18 cellular contexts compared by ENCODE assay signal in genomic region chr11:118878187-118878586, GRCh38. TPM values are rescaled to one million over a fixed set of nuclear protein-coding genes. Genes with fewer than 3 reads are reported as not detected.
DNase-seq lines count a peak whose midpoint lies in the region; ATAC-seq and TF ChIP-seq lines count a peak whose summit lies in the region.
"Had no signal": no experiment of that assay in that cellular context is flagged by ENCODE, and none has a peak within 500 bp of the region (broad histone marks: within the 10 kb centered on the region; RNA-seq: fewer than 3 reads in every experiment).

No MANE protein-coding gene starts in this region.

- peak overlapping the region; percentile 85; the same call in 1 of the 2 replicates for H2AFZ ChIP-seq in OCI-LY7 (ENCODE audit: low read length)

- intact Hi-C loops in OCI-LY7 (cut with micrococcal nuclease; ENCODE audit: unreplicated experiment), result no loop called here

- H3K9me2 ChIP-seq in OCI-LY7 (ENCODE audit: insufficient read depth, low read length), result no peaks in the 10 kb centered on the region

- H4K20me1 ChIP-seq in OCI-LY7 (ENCODE audit: insufficient read depth, low read length), result no peaks in the 10 kb centered on the region

- no peaks in the 10 kb centered on the region for H3K9me3 Mint-ChIP-seq in activated naive CD4-positive, alpha-beta T cell treated with anti-CD3 and anti-CD28 coated beads, Interleukin-2, amount 50 U/mL, for 24 hours
- H3K9me3 Mint-ChIP-seq in activated naive CD8-positive, alpha-beta T cell treated with anti-CD3 and anti-CD28 coated beads for 36 hours, result peaks cover 7% of the 10 kb centered on the region
- no peaks in the 10 kb centered on the region for H3K9me3 Mint-ChIP-seq in stimulated activated naive CD8-positive, alpha-beta T cell treated with anti-CD3 and anti-CD28 coated beads, Interleukin-15, amount 100 ng/mL, for 72 hours
- H3K9me3 Mint-ChIP-seq: endodermal cell had no signal

- CTCF ChIA-PET in OCI-LY7 (lab: Charles Lee; ENCODE audit: unreplicated experiment), result interaction anchor here (0.6 to 1.6 kb wide), 4 partner anchors 14 to 86 kb away, joined by 3 to 6 read pairs (median 4); no protein-coding TSS in a partner anchor

- no peaks in the 10 kb centered on the region for H3K36me3 Mint-ChIP-seq in activated naive CD4-positive, alpha-beta T cell treated with anti-CD3 and anti-CD28 coated beads, Interleukin-2, amount 50 U/mL, for 24 hours
- H3K36me3 Mint-ChIP-seq in activated naive CD8-positive, alpha-beta T cell treated with anti-CD3 and anti-CD28 coated beads for 36 hours, result peaks cover 5% of the 10 kb centered on the region

- no TSS peak for BruUV-seq in OCI-LY7 (replicated peaks; lab: Mats Ljungman, UMichigan)

- H3K4me3 ChIP-seq in OCI-LY7 (ENCODE audit: low read depth, low read length, poor library complexity, severe bottlenecking), result no peak overlapping the region
- H3K4me3 ChIP-seq: cardiac muscle cell, skin epidermis, stomach, vagina had no signal

- no peaks in the 10 kb centered on the region for H3K9me3 ChIP-seq in OCI-LY7 (ENCODE audit: low read length)
- H3K9me3 ChIP-seq: stomach, vagina had no signal

- peak overlapping the region; percentile 34 for H3K4me3 Mint-ChIP-seq in activated naive CD4-positive, alpha-beta T cell treated with anti-CD3 and anti-CD28 coated beads, Interleukin-2, amount 50 U/mL, for 24 hours
- no peak overlapping the region for H3K4me3 Mint-ChIP-seq in activated naive CD8-positive, alpha-beta T cell treated with anti-CD3 and anti-CD28 coated beads for 36 hours
- peak overlapping the region in 1 of 2 donors; percentile 17 for H3K4me3 Mint-ChIP-seq in stimulated activated naive CD8-positive, alpha-beta T cell treated with anti-CD3 and anti-CD28 coated beads, Interleukin-15, amount 100 ng/mL, for 72 hours
- H3K4me3 Mint-ChIP-seq: endodermal cell had no signal

- no peak for DNase-seq in activated naive CD4-positive, alpha-beta T cell treated with anti-CD3 and anti-CD28 coated beads, Interleukin-2, amount 50 U/mL, for 16 hours
- DNase-seq in OCI-LY7 (ENCODE audit: low spot score) (peak; percentile 50), NCI-H128 (lab: John Stamatoyannopoulos, UW; ENCODE audit: unreplicated experiment) (no peak)
- DNase-seq in activated naive CD8-positive, alpha-beta T cell treated with anti-CD3 and anti-CD28 coated beads for 36 hours, result no peak
- no peak for DNase-seq in stimulated activated naive CD8-positive, alpha-beta T cell treated with anti-CD3 and anti-CD28 coated beads, Interleukin-15, amount 100 ng/mL, for 72 hours
- DNase-seq: endodermal cell, hypothalamus, IMR-90, NCI-H1048, NCI-H82, stomach had no signal

- peak; percentile 27 for ATAC-seq in stimulated activated naive CD8-positive, alpha-beta T cell treated with anti-CD3 and anti-CD28 coated beads, Interleukin-15, amount 100 ng/mL, for 72 hours
- no peak for ATAC-seq in GM18867 (IDR thresholded peaks at IDR 0.05; ENCODE audit: unreplicated experiment)
- no peak for ATAC-seq in HG02970 (IDR thresholded peaks at IDR 0.05; ENCODE audit: low FRiP score, unreplicated experiment)

- no peak for TF ChIP-seq CTCF in OCI-LY7 (conservative IDR thresholded peaks at IDR 0.05; ENCODE audit: low read length)

- peak overlapping the region; percentile 68 for H3K27ac ChIP-seq in OCI-LY7 (ENCODE audit: low read depth, low read length, poor library complexity, severe bottlenecking)
- H3K27ac ChIP-seq: cardiac muscle cell, vagina had no signal

- H3K79me2 ChIP-seq in OCI-LY7 (ENCODE audit: insufficient read depth, low read depth, low read length), result no peaks in the 10 kb centered on the region

- POLR2A ChIA-PET in OCI-LY7 (lab: Charles Lee), result interaction anchor here (0.7 to 4.7 kb wide), 14 partner anchors 8 to 88 kb away, joined by 3 to 33 read pairs (median 4); no protein-coding TSS in a partner anchor

- no peaks in the 10 kb centered on the region for H3K27me3 Mint-ChIP-seq in activated naive CD4-positive, alpha-beta T cell treated with anti-CD3 and anti-CD28 coated beads, Interleukin-2, amount 50 U/mL, for 24 hours
- H3K27me3 Mint-ChIP-seq in activated naive CD8-positive, alpha-beta T cell treated with anti-CD3 and anti-CD28 coated beads for 36 hours, result no peaks in the 10 kb centered on the region
- no peaks in the 10 kb centered on the region for H3K27me3 Mint-ChIP-seq in stimulated activated naive CD8-positive, alpha-beta T cell treated with anti-CD3 and anti-CD28 coated beads, Interleukin-15, amount 100 ng/mL, for 72 hours

- H3K4me1 ChIP-seq in OCI-LY7 (ENCODE audit: insufficient read depth, low read length, poor library complexity, severe bottlenecking), result peaks cover 58% of the 10 kb centered on the region
- H3K4me1 ChIP-seq: vagina had no signal

- peak overlapping the region; percentile 98 for H3K27ac Mint-ChIP-seq in activated naive CD4-positive, alpha-beta T cell treated with anti-CD3 and anti-CD28 coated beads, Interleukin-2, amount 50 U/mL, for 24 hours
- H3K27ac Mint-ChIP-seq in activated naive CD8-positive, alpha-beta T cell treated with anti-CD3 and anti-CD28 coated beads for 36 hours, result peak overlapping the region; percentile 99
- peak overlapping the region; percentile 30 to 96 for H3K27ac Mint-ChIP-seq in stimulated activated naive CD8-positive, alpha-beta T cell treated with anti-CD3 and anti-CD28 coated beads, Interleukin-15, amount 100 ng/mL, for 72 hours
- H3K27ac Mint-ChIP-seq: endodermal cell had no signal

- H3K4me1 Mint-ChIP-seq in activated naive CD4-positive, alpha-beta T cell treated with anti-CD3 and anti-CD28 coated beads, Interleukin-2, amount 50 U/mL, for 24 hours, result peaks cover 94% of the 10 kb centered on the region
- peaks cover 86% of the 10 kb centered on the region for H3K4me1 Mint-ChIP-seq in activated naive CD8-positive, alpha-beta T cell treated with anti-CD3 and anti-CD28 coated beads for 36 hours
- H3K4me1 Mint-ChIP-seq in stimulated activated naive CD8-positive, alpha-beta T cell treated with anti-CD3 and anti-CD28 coated beads, Interleukin-15, amount 100 ng/mL, for 72 hours, result peaks cover 97% of the 10 kb centered on the region
- H3K4me1 Mint-ChIP-seq: endodermal cell had no signal

- H3K36me3 ChIP-seq in OCI-LY7 (ENCODE audit: insufficient read depth, low read length), result no peaks in the 10 kb centered on the region
- H3K36me3 ChIP-seq: cardiac muscle cell, stomach, vagina had no signal

- peak overlapping the region; percentile 57 for H3K4me2 ChIP-seq in OCI-LY7 (ENCODE audit: low read length)

RNA-seq across cellular contexts. Expression of gene CXCR5, which starts 5.5 kb away (rescaled TPM):
- total RNA-seq in OCI-LY7 (2014; rRNA removed; shearing (Covaris generic)), result 1.4 and 3.3 TPM in 2 replicates
- total RNA-seq in OCI-LY7 (2022), result 7.1 and 7.3 TPM in 2 replicates
- 1 to 10 TPM; 1.5 to 1.6 TPM for total RNA-seq in activated naive CD8-positive, alpha-beta T cell treated with anti-CD3 and anti-CD28 coated beads for 36 hours
- total RNA-seq: cardiac muscle cell, IMR-90, osteocyte, vagina had no signal

RNA-seq across cellular contexts. Expression of gene BCL9L, which starts 47.5 kb away (rescaled TPM):
- 3.7 and 6.4 TPM in 2 replicates for total RNA-seq in OCI-LY7 (2014; rRNA removed; shearing (Covaris generic))
- 14.8 and 16.6 TPM in 2 replicates for total RNA-seq in OCI-LY7 (2022)
- total RNA-seq in activated naive CD8-positive, alpha-beta T cell treated with anti-CD3 and anti-CD28 coated beads for 36 hours, result 10 to 100 TPM; 34.9 to 38.8 TPM
